25 cellular contexts compared by ENCODE assay signal in the genomic region with DNA sequence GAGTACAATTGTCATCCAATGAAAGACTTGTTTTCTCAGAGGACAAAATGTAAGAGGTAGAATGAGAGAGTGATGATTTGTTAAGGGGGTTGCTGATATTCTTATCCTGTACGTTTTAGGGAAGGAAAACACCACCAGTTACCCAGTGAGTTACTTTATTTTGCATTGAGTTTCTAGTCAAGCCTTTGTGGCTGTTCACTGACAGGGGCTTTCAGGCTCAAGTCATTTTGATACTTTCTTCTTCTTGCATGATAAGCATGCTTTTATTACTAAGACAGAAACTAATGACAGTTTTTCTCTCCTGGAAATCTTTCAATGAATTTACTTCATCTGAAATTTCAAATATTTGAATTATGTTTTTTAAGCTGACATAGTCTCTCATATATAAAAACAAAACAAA.
"Had no signal": no experiment of that assay in that cellular context is flagged by ENCODE, and none has a peak within 500 bp of the region (broad histone marks: within the 10 kb centered on the region; RNA-seq: fewer than 3 reads in every experiment).

No MANE protein-coding gene starts in this region.

- H3K36me3 ChIP-seq: cardiac muscle cell, gastroesophageal sphincter, sigmoid colon, upper lobe of right lung had no signal

- H3K4me3 ChIP-seq: body of pancreas, cardiac muscle cell, gastroesophageal sphincter, sigmoid colon, smooth muscle cell, upper lobe of right lung had no signal

- H3K27ac ChIP-seq: body of pancreas, cardiac muscle cell, epithelial cell of prostate, gastroesophageal sphincter, sigmoid colon, upper lobe of right lung had no signal

- H3K4me1 ChIP-seq: body of pancreas, gastroesophageal sphincter, sigmoid colon, upper lobe of right lung had no signal

- DNase-seq: activated B cell treated with CpG ODN at 0.5 μM for 24 hours; activated CD4-positive, alpha-beta T cell treated with anti-CD3 and anti-CD28 coated beads, Interleukin-2, amount 10 ng/mL, durations not matched to agents 7 days and 5 days; activated CD8-positive, alpha-beta T cell treated with anti-CD3 and anti-CD28 coated beads, Interleukin-2, amount 10 ng/mL, durations not matched to agents 7 days and 5 days; activated gamma-delta T cell treated with Interleukin-2 at 50 U/mL for 16 hours; activated T-cell treated with anti-CD3 and anti-CD28 coated beads, Interleukin-2, amount 50 U/mL, for 1 hour; anterior cingulate cortex; body of pancreas; head of caudate nucleus; hypothalamus; left ventricle myocardium superior; mammary epithelial cell; midbrain; natural killer cell; retina; sigmoid colon; stimulated activated CD4-positive, alpha-beta T cell treated with anti-CD3 and anti-CD28 coated beads, Interleukin-15, amount 100 ng/mL, for 24 hours; stimulated activated CD4-positive, alpha-beta T cell treated with anti-CD3 and anti-CD28 coated beads, Interleukin-2, amount 100 ng/mL, for 48 hours; stimulated activated CD8-positive, alpha-beta memory T cell treated with anti-CD3 and anti-CD28 coated beads, Interleukin-4, amount 100 ng/mL, for 48 hours; stimulated activated naive CD4-positive, alpha-beta T cell; T1000; upper lobe of right lung had no signal

- ATAC-seq: activated CD8-positive, alpha-beta T cell treated with anti-CD3 and anti-CD28 coated beads, Interleukin-2, amount 10 ng/mL, durations not matched to agents 7 days and 5 days; body of pancreas; gastroesophageal sphincter; left ventricle myocardium superior; natural killer cell; upper lobe of right lung had no signal

- H3K27me3 ChIP-seq: body of pancreas, cardiac muscle cell, gastroesophageal sphincter, sigmoid colon, upper lobe of right lung had no signal

- H3K4me2 ChIP-seq: smooth muscle cell had no signal

- H3K9me3 ChIP-seq: body of pancreas, upper lobe of right lung had no signal
